In genomic region chr6:156028310-156029131, GRCh38 we compare ENCODE assay signal across 14 cellular contexts.
DNase-seq lines count a peak whose midpoint lies in the region; ATAC-seq and TF ChIP-seq lines count a peak whose summit lies in the region.
"Had no signal": no experiment of that assay in that cellular context is flagged by ENCODE, and none has a peak within 500 bp of the region (broad histone marks: within the 10 kb centered on the region; RNA-seq: fewer than 3 reads in every experiment).

No MANE protein-coding gene starts in this region.

- no peak overlapping the region for H3K27ac ChIP-seq in mesendoderm (ENCODE audit: low read depth, low read length)
- H3K27ac ChIP-seq: heart right ventricle, right lobe of liver had no signal

- H3K4me3 ChIP-seq in mesendoderm (ENCODE audit: low read length), result no peak overlapping the region
- H3K4me3 ChIP-seq: heart right ventricle, right lobe of liver had no signal

- no peaks in the 10 kb centered on the region for H3K79me1 ChIP-seq in mesendoderm (ENCODE audit: low read length)

- no peaks in the 10 kb centered on the region for H3K36me3 ChIP-seq in mesendoderm (ENCODE audit: control insufficient read depth, insufficient read depth, low read length)
- H3K36me3 ChIP-seq: heart right ventricle, right lobe of liver had no signal

- DNase-seq in NCI-H1436 (lab: John Stamatoyannopoulos, UW) (peak; percentile 71), NCI-H1436 treated with DMSO at 0.1 percent for 48 hours (lab: John Stamatoyannopoulos, UW) (no peak), NCI-H526 treated with DMSO at 0.1 percent for 48 hours (lab: John Stamatoyannopoulos, UW) (peak; percentile 99), renal cortical epithelial cell (ENCODE audit: low read depth) (peak; percentile 86), left colon (no peak), osteocyte (ENCODE audit: extremely low spot score, unreplicated experiment) (no peak), mesendoderm (no peak)
- no peak for DNase-seq in activated naive CD8-positive, alpha-beta T cell treated with anti-CD3 and anti-CD28 coated beads for 36 hours
- DNase-seq: activated CD4-positive, CD25-positive, alpha-beta regulatory T cell treated with anti-CD3 and anti-CD28 coated beads, Interleukin-2, amount 50 U/mL, for 72 hours; amniotic stem cell; heart right ventricle; NCI-H2029; right lobe of liver had no signal

- no peak overlapping the region for H3K56ac ChIP-seq in mesendoderm (ENCODE audit: low read length)

- H3K4me1 ChIP-seq in mesendoderm (ENCODE audit: control insufficient read depth, low read depth, low read length), result no peaks in the 10 kb centered on the region
- H3K4me1 ChIP-seq: right lobe of liver had no signal

- no peak overlapping the region for H2BK120ac ChIP-seq in mesendoderm (ENCODE audit: low read depth, low read length)

- peak overlapping the region; percentile 78 for H3K27ac Mint-ChIP-seq in activated naive CD8-positive, alpha-beta T cell treated with anti-CD3 and anti-CD28 coated beads for 36 hours
- no peak overlapping the region for H3K27ac Mint-ChIP-seq in osteocyte (ENCODE audit: unreplicated experiment)
- H3K27ac Mint-ChIP-seq: mesothelial cell of epicardium had no signal

- peaks cover 13% of the 10 kb centered on the region for H3K4me1 Mint-ChIP-seq in activated naive CD8-positive, alpha-beta T cell treated with anti-CD3 and anti-CD28 coated beads for 36 hours
- no peaks in the 10 kb centered on the region for H3K4me1 Mint-ChIP-seq in osteocyte (ENCODE audit: unreplicated experiment)

- H2BK5ac ChIP-seq in mesendoderm (ENCODE audit: low read length), result no peak overlapping the region

- H3K18ac ChIP-seq in mesendoderm (ENCODE audit: low read length), result no peak overlapping the region

- H3K27me3 Mint-ChIP-seq in activated naive CD8-positive, alpha-beta T cell treated with anti-CD3 and anti-CD28 coated beads for 36 hours, result peaks cover 10% of the 10 kb centered on the region
- H3K27me3 Mint-ChIP-seq in osteocyte (ENCODE audit: unreplicated experiment), result no peaks in the 10 kb centered on the region

- TF ChIP-seq CTCF in osteocyte (IDR thresholded peaks at IDR 0.05), result no peak

- peaks cover 5% of the 10 kb centered on the region for H3K36me3 Mint-ChIP-seq in activated naive CD8-positive, alpha-beta T cell treated with anti-CD3 and anti-CD28 coated beads for 36 hours
- H3K36me3 Mint-ChIP-seq in osteocyte (ENCODE audit: unreplicated experiment), result no peaks in the 10 kb centered on the region

- no peaks in the 10 kb centered on the region for H3K27me3 ChIP-seq in mesendoderm (ENCODE audit: insufficient read depth, low read length, poor library complexity)
- H3K27me3 ChIP-seq: heart right ventricle, right lobe of liver had no signal

- H2AK5ac ChIP-seq in mesendoderm (ENCODE audit: low read length), result no peak overlapping the region

- ATAC-seq in left colon, result no peak
- ATAC-seq: right lobe of liver had no signal

- H4K8ac ChIP-seq in mesendoderm (ENCODE audit: low read depth, low read length), result no peak overlapping the region

- H3K4me3 Mint-ChIP-seq in activated naive CD8-positive, alpha-beta T cell treated with anti-CD3 and anti-CD28 coated beads for 36 hours, result no peak overlapping the region
- H3K4me3 Mint-ChIP-seq in osteocyte (ENCODE audit: unreplicated experiment), result no peak overlapping the region
- H3K4me3 Mint-ChIP-seq: mesothelial cell of epicardium had no signal

- H3K4ac ChIP-seq in mesendoderm (ENCODE audit: low read depth, low read length), result no peak overlapping the region

- no peak overlapping the region for H4K5ac ChIP-seq in mesendoderm (ENCODE audit: low read length)

- no CpG with 5 or more reads among the region's 15 CpGs for whole genome bisulfite sequencing in mesendoderm (ENCODE audit: extremely low coverage, insufficient coverage, low lambda C conversion rate)

- no peak overlapping the region for H3K23ac ChIP-seq in mesendoderm (ENCODE audit: low read length)

- H2BK15ac ChIP-seq in mesendoderm (replicated peaks; ENCODE audit: low read depth), result no peak overlapping the region

- H3K79me2 ChIP-seq in mesendoderm (ENCODE audit: control insufficient read depth, insufficient read depth, low read length), result no peaks in the 10 kb centered on the region

- no peak overlapping the region for H3K4me2 ChIP-seq in mesendoderm (ENCODE audit: low read length)

- intact Hi-C loops in left colon (cut with DNase I, micrococcal nuclease), result no loop called here

- no peak overlapping the region for H3K9ac ChIP-seq in mesendoderm (ENCODE audit: low read length)

- peaks cover 27% of the 10 kb centered on the region for H3K9me3 Mint-ChIP-seq in activated naive CD8-positive, alpha-beta T cell treated with anti-CD3 and anti-CD28 coated beads for 36 hours
- peaks cover 48% of the 10 kb centered on the region for H3K9me3 Mint-ChIP-seq in osteocyte (ENCODE audit: unreplicated experiment)

Comparison
In these comparisons a context has a peak if more than half of its experiments do, and no peak if none do; other contexts are left out.
1. DNase-seq: peak in NCI-H1436 (single experiment), NCI-H526 treated with DMSO at 0.1 percent for 48 hours (single experiment) and renal cortical epithelial cell (single experiment); none in NCI-H1436 treated with DMSO at 0.1 percent for 48 hours (single experiment), activated naive CD8-positive, alpha-beta T cell treated with anti-CD3 and anti-CD28 coated beads for 36 hours (single experiment), left colon (0 of 2), osteocyte (single experiment) and mesendoderm (single experiment).